Comparison of ENCODE assay signal across 8 cellular contexts in genomic region chr17:39754161-39754957, GRCh38. TPM values are rescaled to one million over a fixed set of nuclear protein-coding genes. Genes with fewer than 3 reads are reported as not detected.
DNase-seq lines count a peak whose midpoint lies in the region; ATAC-seq, FAIRE-seq and TF ChIP-seq lines count a peak whose summit lies in the region.

No MANE protein-coding gene starts in this region.

- peak overlapping the region; percentile 75 to 78 for H3K9ac ChIP-seq in liver (ENCODE audit: low read depth in 1 of 2, low read length in 2 of 2)

- TF ChIP-seq CTCF in liver (IDR thresholded peaks at IDR 0.05; ENCODE audit: low read depth, low read length, missing input control), result peak; percentile 97

- WGBS in liver, result under 1% methylated on average over 91 of the region's 91 CpGs

- H3K36me3 Mint-ChIP-seq in activated CD4-positive, alpha-beta T cell treated with anti-CD3 and anti-CD28 coated beads, Interleukin-2, amount 10 ng/mL, durations not matched to agents 7 days and 5 days (ENCODE audit: low read depth), result peaks cover 6% of the 10 kb centered on the region

- POLR2A ChIA-PET in activated CD4-positive, alpha-beta T cell treated with anti-CD3 and anti-CD28 coated beads, Interleukin-2, amount 10 ng/mL, durations not matched to agents 7 days and 5 days (lab: Charles Lee), result interaction anchor here (0.8 to 1.2 kb wide), 2 partner anchors 76 to 107 kb away, joined by 4 to 5 read pairs; no protein-coding TSS in a partner anchor

- peak overlapping the region; percentile 93 to 95 for H3K27ac ChIP-seq in liver (ENCODE audit: low read depth in 1 of 2, low read length in 2 of 2)

- H3K36me3 ChIP-seq in liver (ENCODE audit: control insufficient read depth in 4 of 4, insufficient read depth in 3 of 4, low read depth in 1 of 4, low read length in 3 of 4), result no peaks in the 10 kb centered on the region

- peak overlapping the region; percentile 72 to 88 (median 86) for H3K4me3 ChIP-seq in liver (ENCODE audit: low read depth in 1 of 3, low read length in 3 of 3)

- FAIRE-seq in GM19239 (lab: Jason Lieb, UNC), result no peak

- DNase-seq in C1 segment of cervical spinal cord (lab: John Stamatoyannopoulos, UW), result peak in 13 of 14 donors; percentile 44 to 93 (median 81)
- peak; percentile 90 for DNase-seq in GM19239 (ENCODE audit: insufficient read length, low spot score)
- DNase-seq in NCI-H526 (lab: John Stamatoyannopoulos, UW), result peak; percentile 80 to 95
- peak; percentile 97 for DNase-seq in activated CD4-positive, alpha-beta T cell treated with anti-CD3 and anti-CD28 coated beads, Interleukin-2, amount 10 ng/mL, durations not matched to agents 7 days and 5 days
- peak; percentile 53 for DNase-seq in cortex of kidney (lab: John Stamatoyannopoulos, UW)
- DNase-seq in stimulated activated CD4-positive, alpha-beta T cell treated with anti-CD3 and anti-CD28 coated beads, Interleukin-4, amount 100 ng/mL, for 1 hour, result peak; percentile 93

- no peaks in the 10 kb centered on the region for H3K9me3 ChIP-seq in liver (ENCODE audit: control insufficient read depth in 4 of 4, low read length in 3 of 4)

- H3K27me3 Mint-ChIP-seq in activated CD4-positive, alpha-beta T cell treated with anti-CD3 and anti-CD28 coated beads, Interleukin-2, amount 10 ng/mL, durations not matched to agents 7 days and 5 days, result no peaks in the 10 kb centered on the region

- H3K27me3 ChIP-seq in liver (ENCODE audit: control insufficient read depth in 4 of 4, insufficient read depth in 4 of 4, low read length in 3 of 4), result no peaks in the 10 kb centered on the region

- peak overlapping the region; percentile 94 for H3K27ac Mint-ChIP-seq in activated CD4-positive, alpha-beta T cell treated with anti-CD3 and anti-CD28 coated beads, Interleukin-2, amount 10 ng/mL, durations not matched to agents 7 days and 5 days

- peaks cover 2 to 16% (median 4%) of the 10 kb centered on the region in 4 donors for H3K4me1 ChIP-seq in liver (ENCODE audit: control insufficient read depth in 4 of 4, insufficient read depth in 4 of 4, low read length in 3 of 4)

- H3K4me1 Mint-ChIP-seq in activated CD4-positive, alpha-beta T cell treated with anti-CD3 and anti-CD28 coated beads, Interleukin-2, amount 10 ng/mL, durations not matched to agents 7 days and 5 days, result peaks cover 60% of the 10 kb centered on the region

- ATAC-seq in HG03439 (IDR thresholded peaks at IDR 0.05; ENCODE audit: unreplicated experiment), result peak; percentile 60

- no peaks in the 10 kb centered on the region for H3K9me3 Mint-ChIP-seq in activated CD4-positive, alpha-beta T cell treated with anti-CD3 and anti-CD28 coated beads, Interleukin-2, amount 10 ng/mL, durations not matched to agents 7 days and 5 days

- peak; percentile 78 to 84 for TF ChIP-seq RAD21 in liver (IDR thresholded peaks at IDR 0.05)

- CTCF ChIA-PET in activated CD4-positive, alpha-beta T cell treated with anti-CD3 and anti-CD28 coated beads, Interleukin-2, amount 10 ng/mL, durations not matched to agents 7 days and 5 days (lab: Charles Lee), result interaction anchor here (1.0 to 2.6 kb wide), 9 partner anchors 11 to 133 kb away, joined by 3 to 17 read pairs (median 4); partner anchors contain the start of gene MIEN1

- H3K4me3 Mint-ChIP-seq in activated CD4-positive, alpha-beta T cell treated with anti-CD3 and anti-CD28 coated beads, Interleukin-2, amount 10 ng/mL, durations not matched to agents 7 days and 5 days, result peak overlapping the region; percentile 75

TF ChIP-seq in liver, 16 proteins besides CTCF, POLR2A, EP300 and RAD21:
- TF ChIP-seq RXRA (IDR thresholded peaks at IDR 0.05), result peak; percentile 40 to 57
- TF ChIP-seq SP1 (IDR thresholded peaks at IDR 0.05), result peak; percentile 68
- peak in 1 of 2 donors; percentile 28 for TF ChIP-seq JUND (IDR thresholded peaks at IDR 0.05)
- peak; percentile 49 for TF ChIP-seq FOXA1 (IDR thresholded peaks at IDR 0.05)
- no peak for TF ChIP-seq HNF4G (IDR thresholded peaks at IDR 0.05)
- no peak for TF ChIP-seq NR2F2 (IDR thresholded peaks at IDR 0.05)
- peak; percentile 48 to 84 for TF ChIP-seq EGR1 (IDR thresholded peaks at IDR 0.05; ENCODE audit: low read depth in 2 of 2)
- peak; percentile 31 for TF ChIP-seq YY1 (IDR thresholded peaks at IDR 0.05)
- TF ChIP-seq, protein P1, sequence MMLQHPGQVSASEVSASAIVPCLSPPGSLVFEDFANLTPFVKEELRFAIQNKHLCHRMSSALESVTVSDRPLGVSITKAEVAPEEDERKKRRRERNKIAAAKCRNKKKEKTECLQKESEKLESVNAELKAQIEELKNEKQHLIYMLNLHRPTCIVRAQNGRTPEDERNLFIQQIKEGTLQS (IDR thresholded peaks at IDR 0.05), result no peak
- TF ChIP-seq HNF4A (conservative IDR thresholded peaks at IDR 0.05), result no peak
- peak; percentile 36 for TF ChIP-seq TAF1 (conservative IDR thresholded peaks at IDR 0.05)
- peak in 1 of 2 donors; percentile 85 for TF ChIP-seq GABPA (IDR thresholded peaks at IDR 0.05 in 1 of 2, conservative IDR thresholded peaks at IDR 0.05 in 1 of 2)
- TF ChIP-seq REST (IDR thresholded peaks at IDR 0.05), result peak; percentile 67
- peak; percentile 36 for TF ChIP-seq FOXA2 (IDR thresholded peaks at IDR 0.05)
- TF ChIP-seq, protein P2, sequence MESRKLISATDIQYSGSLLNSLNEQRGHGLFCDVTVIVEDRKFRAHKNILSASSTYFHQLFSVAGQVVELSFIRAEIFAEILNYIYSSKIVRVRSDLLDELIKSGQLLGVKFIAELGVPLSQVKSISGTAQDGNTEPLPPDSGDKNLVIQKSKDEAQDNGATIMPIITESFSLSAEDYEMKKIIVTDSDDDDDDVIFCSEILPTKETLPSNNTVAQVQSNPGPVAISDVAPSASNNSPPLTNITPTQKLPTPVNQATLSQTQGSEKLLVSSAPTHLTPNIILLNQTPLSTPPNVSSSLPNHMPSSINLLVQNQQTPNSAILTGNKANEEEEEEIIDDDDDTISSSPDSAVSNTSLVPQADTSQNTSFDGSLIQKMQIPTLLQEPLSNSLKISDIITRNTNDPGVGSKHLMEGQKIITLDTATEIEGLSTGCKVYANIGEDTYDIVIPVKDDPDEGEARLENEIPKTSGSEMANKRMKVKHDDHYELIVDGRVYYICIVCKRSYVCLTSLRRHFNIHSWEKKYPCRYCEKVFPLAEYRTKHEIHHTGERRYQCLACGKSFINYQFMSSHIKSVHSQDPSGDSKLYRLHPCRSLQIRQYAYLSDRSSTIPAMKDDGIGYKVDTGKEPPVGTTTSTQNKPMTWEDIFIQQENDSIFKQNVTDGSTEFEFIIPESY (IDR thresholded peaks at IDR 0.05), result no peak
- TF ChIP-seq, protein P3, sequence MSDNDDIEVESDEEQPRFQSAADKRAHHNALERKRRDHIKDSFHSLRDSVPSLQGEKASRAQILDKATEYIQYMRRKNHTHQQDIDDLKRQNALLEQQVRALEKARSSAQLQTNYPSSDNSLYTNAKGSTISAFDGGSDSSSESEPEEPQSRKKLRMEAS (IDR thresholded peaks at IDR 0.05), result peak; percentile 47

RNA-seq across cellular contexts. Expression of gene GRB7, which starts 16.6 kb away (rescaled TPM):
- under 1 TPM; 0.69 to 0.81 TPM for total RNA-seq in activated CD4-positive, alpha-beta T cell treated with anti-CD3 and anti-CD28 coated beads, Interleukin-2, amount 10 ng/mL, durations not matched to agents 7 days and 5 days
- 1 to 10 TPM; 1.9 to 3.0 TPM for total RNA-seq in liver
- 1 to 10 TPM; 1.9 to 6.8 TPM for polyA plus RNA-seq in liver

RNA-seq across cellular contexts. Expression of gene MIEN1, which starts 24.0 kb away (rescaled TPM):
- 10 to 100 TPM; 49.7 to 50.2 TPM for total RNA-seq in activated CD4-positive, alpha-beta T cell treated with anti-CD3 and anti-CD28 coated beads, Interleukin-2, amount 10 ng/mL, durations not matched to agents 7 days and 5 days
- 10 to 100 TPM; 11.1 to 13.4 TPM for total RNA-seq in liver
- polyA plus RNA-seq in liver, result 10 to 100 TPM; 44.6 to 99.0 TPM

RNA-seq across cellular contexts. Expression of gene ERBB2, which starts 54.5 kb away (rescaled TPM):
- total RNA-seq in activated CD4-positive, alpha-beta T cell treated with anti-CD3 and anti-CD28 coated beads, Interleukin-2, amount 10 ng/mL, durations not matched to agents 7 days and 5 days, result 1 to 10 TPM; 4.5 to 4.6 TPM
- 10 to 100 TPM; 21.0 to 28.8 TPM for total RNA-seq in liver
- polyA plus RNA-seq in liver, result 10 to 100 TPM in 1 of 2 donors, 1 to 10 TPM in 1; 4.7 to 10.5 TPM

Comparison
In these comparisons a context has a peak if more than half of its experiments do, and no peak if none do; other contexts are left out.
1. Peak in every context shown above with its lines: DNase-seq, ATAC-seq, H3K4me3 ChIP-seq and H3K27ac ChIP-seq.